In the genomic region with DNA sequence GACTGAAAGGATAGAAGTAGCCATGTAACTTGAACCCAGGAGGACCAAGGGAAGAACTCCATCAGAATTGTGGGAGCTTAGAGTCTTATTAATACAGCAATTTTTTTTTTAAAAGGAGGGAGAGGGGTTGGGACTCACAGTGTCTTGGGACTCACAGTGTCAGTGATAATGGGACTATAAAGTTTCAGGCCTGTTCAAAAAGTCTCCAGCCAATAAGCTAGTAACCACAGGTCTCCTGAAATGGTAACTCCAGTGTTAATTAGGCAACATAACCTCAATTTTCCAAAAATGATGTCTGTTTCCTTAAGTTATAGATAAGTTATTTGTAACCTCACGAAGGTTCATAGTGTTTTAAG, we compare ENCODE assay signal across 15 cellular contexts. TPM values are rescaled to one million over a fixed set of nuclear protein-coding genes. Genes with fewer than 3 reads are reported as not detected.
DNase-seq lines count a peak whose midpoint lies in the region; ATAC-seq and TF ChIP-seq lines count a peak whose summit lies in the region.
"Had no signal": no experiment of that assay in that cellular context is flagged by ENCODE, and none has a peak within 500 bp of the region (broad histone marks: within the 10 kb centered on the region; RNA-seq: fewer than 3 reads in every experiment).

No MANE protein-coding gene starts in this region.

- peaks cover 16 to 20% (median 19%) of the 10 kb centered on the region in 11 experiments for H4K20me1 ChIP-seq in BLaER1 treated with 17β-estradiol and CSF1 and Interleukin-3, amounts not matched to agents 10 nM and 100 nM

- no peak overlapping the region; a peak in 2 of 22 replicates for H3K9ac ChIP-seq in BLaER1 treated with 17β-estradiol and CSF1 and Interleukin-3, amounts not matched to agents 10 nM and 100 nM

- no TSS peak for BruUV-seq in Panc1 (replicated peaks; lab: Mats Ljungman, UMichigan)

- CTCF ChIA-PET in Panc1 (lab: Charles Lee) = no interaction called here

- intact Hi-C loops in Panc1 (cut with micrococcal nuclease; ENCODE audit: unreplicated experiment) = no loop called here
- intact Hi-C loops in esophagus squamous epithelium (cut with DNase I) = no loop called here
- intact Hi-C loops in prostate gland (cut with DNase I) = no loop called here
- intact Hi-C loops in body of pancreas (cut with DNase I) = no loop called here
- intact Hi-C loops in posterior vena cava (cut with DNase I) = no loop called here

- in situ Hi-C loops in Panc1 (cut with HindIII; ENCODE audit: low pct_unique_long_range_greater_than_20kb, low sequenced_read_pairs) = no loop called here

- DNase-seq in Panc1 (ENCODE audit: low read depth, low spot score) (no peak), esophagus squamous epithelium (lab: John Stamatoyannopoulos, UW) (no peak), prostate gland (ENCODE audit: low spot score) (no peak), NCI-H524 treated with DMSO at 0.1 percent for 48 hours (lab: John Stamatoyannopoulos, UW) (no peak), dermis blood vessel endothelial cell (no peak), body of pancreas (no peak), posterior vena cava (ENCODE audit: low spot score) (no peak)
- DNase-seq: activated effector memory CD4-positive, alpha-beta T cell treated with Interleukin-2 at 50 U/mL for 16 hours; Kasumi-1; kidney glomerular epithelial cell; NCI-H2029 treated with DMSO at 0.1 percent for 48 hours; NK-92 treated with Interleukin-12 subunit alpha and Interleukin-12 subunit beta, amount 100 ng/mL, for 24 hours; stimulated activated CD4-positive, alpha-beta T cell treated with anti-CD3 and anti-CD28 coated beads, Interleukin-1b, Interleukin-23, amount 100 ng/mL, for 48 hours had no signal

- WGBS in esophagus squamous epithelium, 2 donors = 88 to 100% methylated on average over 1 of the region's 1 CpG
- 96% methylated on average over 1 of the region's 1 CpG for WGBS in prostate gland
- 94 to 100% methylated on average over 1 of the region's 1 CpG for WGBS in body of pancreas, 2 donors

- peaks cover 34 to 47% (median 41%) of the 10 kb centered on the region in 10 experiments for H3K4me1 ChIP-seq in BLaER1 treated with 17β-estradiol and CSF1 and Interleukin-3, amounts not matched to agents 10 nM and 100 nM
- H3K4me1 ChIP-seq in Panc1 (ENCODE audit: control insufficient read depth, insufficient read depth, low read length) = peaks cover 35% of the 10 kb centered on the region
- H3K4me1 ChIP-seq in esophagus squamous epithelium = peaks cover 6 to 46% (median 26%) of the 10 kb centered on the region in 3 donors
- peaks cover 4% of the 10 kb centered on the region for H3K4me1 ChIP-seq in prostate gland (replicated peaks)
- peaks cover 31% of the 10 kb centered on the region for H3K4me1 ChIP-seq in body of pancreas

- no peak overlapping the region for H3K4me3 ChIP-seq in BLaER1 treated with 17β-estradiol and CSF1 and Interleukin-3, amounts not matched to agents 10 nM and 100 nM
- H3K4me3 ChIP-seq in Panc1 (ENCODE audit: low read depth in 2 of 2, low read length in 2 of 2) (no peak overlapping the region), esophagus squamous epithelium (no peak overlapping the region), prostate gland (no peak overlapping the region), body of pancreas (no peak overlapping the region)

- TF ChIP-seq POLR2A in esophagus squamous epithelium (IDR thresholded peaks at IDR 0.05) (no peak), prostate gland (IDR thresholded peaks at IDR 0.05) (no peak), body of pancreas (IDR thresholded peaks at IDR 0.05) (no peak)

- peaks cover 0 to 17% (median 0%) of the 10 kb centered on the region in 11 experiments; a peak in 7 of 22 replicates for H3K9me3 ChIP-seq in BLaER1 treated with 17β-estradiol and CSF1 and Interleukin-3, amounts not matched to agents 10 nM and 100 nM (replicated peaks in 1 of 11)
- H3K9me3 ChIP-seq in Panc1 (ENCODE audit: control insufficient read depth, insufficient read depth, low read depth, low read length) = no peaks in the 10 kb centered on the region
- no peaks in the 10 kb centered on the region for H3K9me3 ChIP-seq in esophagus squamous epithelium
- no peaks in the 10 kb centered on the region for H3K9me3 ChIP-seq in prostate gland
- no peaks in the 10 kb centered on the region for H3K9me3 ChIP-seq in body of pancreas

- peak overlapping the region in 10 of 11 experiments; percentile 77 to 100 (median 100); a peak in 20 of 22 replicates for H3K27ac ChIP-seq in BLaER1 treated with 17β-estradiol and CSF1 and Interleukin-3, amounts not matched to agents 10 nM and 100 nM
- H3K27ac ChIP-seq in Panc1 (ENCODE audit: low read length) (peak overlapping the region; percentile 100), esophagus squamous epithelium (peak overlapping the region in 3 of 4 donors; percentile 81 to 100 (median 86)), prostate gland (peak overlapping the region; percentile 1 to 2), body of pancreas (peak overlapping the region in 2 of 4 donors; percentile 53 to 68)

- ATAC-seq in Panc1 (no peak), body of pancreas (no peak)
- ATAC-seq: stimulated activated effector memory CD8-positive, alpha-beta T cell treated with anti-CD3 and anti-CD28 coated beads, Interleukin-12 subunit alpha, Interleukin-12 subunit beta, amount 100 ng/mL, for 72 hours had no signal

- peak overlapping the region in 9 of 11 experiments; percentile 58 to 95 (median 81); a peak in 14 of 22 replicates for H3K4me2 ChIP-seq in BLaER1 treated with 17β-estradiol and CSF1 and Interleukin-3, amounts not matched to agents 10 nM and 100 nM

- POLR2A ChIA-PET in Panc1 (lab: Charles Lee) = interaction anchor here (0.5 kb wide), 1 partner anchor 515 kb away, joined by 5 read pairs; no protein-coding TSS in a partner anchor

- peaks cover 0 to 11% (median 5%) of the 10 kb centered on the region in 11 experiments; a peak in 8 of 22 replicates for H3K36me3 ChIP-seq in BLaER1 treated with 17β-estradiol and CSF1 and Interleukin-3, amounts not matched to agents 10 nM and 100 nM
- H3K36me3 ChIP-seq in Panc1 (ENCODE audit: control insufficient read depth, insufficient read depth, low read length) (peaks cover 8% of the 10 kb centered on the region; the same call in 1 of the 2 replicates), esophagus squamous epithelium (no peaks in the 10 kb centered on the region), prostate gland (no peaks in the 10 kb centered on the region), body of pancreas (replicated peaks in 1 of 2; ENCODE audit: insufficient read depth in 1 of 2, low read depth in 2 of 2) (no peaks in the 10 kb centered on the region)

- H3K27me3 ChIP-seq in BLaER1 treated with 17β-estradiol and CSF1 and Interleukin-3, amounts not matched to agents 10 nM and 100 nM = no peaks in the 10 kb centered on the region
- no peaks in the 10 kb centered on the region for H3K27me3 ChIP-seq in Panc1 (ENCODE audit: control insufficient read depth, insufficient read depth, low read length)
- H3K27me3 ChIP-seq in esophagus squamous epithelium = no peaks in the 10 kb centered on the region
- no peaks in the 10 kb centered on the region for H3K27me3 ChIP-seq in prostate gland (replicated peaks; ENCODE audit: insufficient read depth)
- H3K27me3 ChIP-seq in body of pancreas = no peaks in the 10 kb centered on the region

- TF ChIP-seq CTCF in Panc1 (IDR thresholded peaks at IDR 0.05) (no peak), esophagus squamous epithelium (IDR thresholded peaks at IDR 0.05) (no peak), prostate gland (IDR thresholded peaks at IDR 0.05) (no peak), body of pancreas (IDR thresholded peaks at IDR 0.05) (no peak)

RNA-seq across cellular contexts. Expression of gene HNRNPH3, which starts 2.4 kb away (rescaled TPM):
- total RNA-seq in Panc1 (2021; ENCODE audit: unreplicated experiment) = 143 TPM
- polyA plus RNA-seq in Panc1 (2012; ENCODE audit: insufficient read length) = 177 TPM
- 10 to 100 TPM; 10.7 to 43.6 (median 37.0) TPM for total RNA-seq in esophagus squamous epithelium
- 10 to 100 TPM; 29.1 to 47.5 TPM for total RNA-seq in prostate gland
- total RNA-seq in dermis blood vessel endothelial cell = 19.2 and 40.1 TPM in 2 replicates
- 10 to 100 TPM; 24.1 to 27.7 TPM for total RNA-seq in body of pancreas
- 100 to 1,000 TPM in 1 of 2 donors, 10 to 100 TPM in 1; 99.6 to 121 TPM for total RNA-seq in posterior vena cava

RNA-seq across cellular contexts. Expression of gene PBLD, which starts 3.2 kb away (rescaled TPM):
- total RNA-seq in Panc1 (2021; ENCODE audit: unreplicated experiment) (11.7 TPM), esophagus squamous epithelium (1 to 10 TPM; 1.1 to 2.7 (median 2.3) TPM), prostate gland (1 to 10 TPM; 8.6 to 8.7 TPM), dermis blood vessel endothelial cell (3.1 and 4.4 TPM in 2 replicates), body of pancreas (10 to 100 TPM; 32.2 to 41.2 TPM), posterior vena cava (10 to 100 TPM in 1 of 2 donors, 1 to 10 TPM in 1; 9.4 to 12.5 TPM)
- polyA plus RNA-seq in Panc1 (2012; ENCODE audit: insufficient read length) = 7.1 TPM
